12 cellular contexts compared by ENCODE assay signal in the genomic region with DNA sequence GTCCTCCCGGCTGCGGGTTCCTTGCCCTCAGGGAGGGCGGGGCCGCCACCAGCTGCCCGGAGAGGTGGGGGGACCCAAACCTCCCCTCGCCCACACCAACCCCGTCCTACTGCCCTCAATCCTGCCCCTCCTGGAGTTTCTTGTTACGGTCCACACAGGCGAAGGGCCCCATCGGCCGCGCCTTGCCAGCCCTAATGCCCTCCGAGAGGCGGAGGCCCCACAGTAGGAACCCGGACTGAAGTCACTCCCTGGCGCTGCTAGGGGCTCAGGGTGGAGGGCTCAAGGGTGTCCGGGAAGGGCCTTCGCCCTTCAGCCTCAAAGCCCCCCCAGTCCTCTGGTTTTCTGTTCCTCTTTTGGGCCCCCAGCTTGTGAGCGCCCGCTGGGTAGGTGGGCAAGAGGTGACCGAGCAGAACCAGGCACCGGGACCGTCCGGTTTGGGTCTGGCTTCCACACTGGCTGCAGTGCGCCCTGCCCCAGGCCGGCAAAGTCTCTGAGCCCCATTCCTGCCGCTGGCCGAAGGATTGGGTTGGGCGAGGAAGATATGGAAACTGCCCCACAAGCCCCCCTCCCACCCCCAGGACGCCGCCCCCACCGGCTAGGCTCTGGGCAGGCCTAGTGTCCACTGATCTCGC. TPM values are rescaled to one million over a fixed set of nuclear protein-coding genes. Genes with fewer than 3 reads are reported as not detected.
DNase-seq lines count a peak whose midpoint lies in the region; ATAC-seq, FAIRE-seq and TF ChIP-seq lines count a peak whose summit lies in the region.
"Had no signal": no experiment of that assay in that cellular context is flagged by ENCODE, and none has a peak within 500 bp of the region (broad histone marks: within the 10 kb centered on the region; RNA-seq: fewer than 3 reads in every experiment).

No MANE protein-coding gene starts in this region.

- in situ Hi-C loops in HepG2 (cut with HindIII; ENCODE audit: extremely low pct_ligation_motif_present, low pct_unique_long_range_greater_than_20kb): no loop called here

- H3K9ac ChIP-seq in HepG2 (ENCODE audit: insufficient read depth, low read depth, low read length): no peak overlapping the region

- no peaks in the 10 kb centered on the region for H3K9me3 Mint-ChIP-seq in T-helper 1 cell treated with Interleukin-12 subunit alpha and Interleukin-12 subunit beta and Interleukin-4 antibody, amounts not matched to agents 30 μg/mL and 1 μg/mL, for 36 hours
- no peaks in the 10 kb centered on the region for H3K9me3 Mint-ChIP-seq in central memory CD8-positive, alpha-beta T cell
- H3K9me3 Mint-ChIP-seq: activated naive CD8-positive, alpha-beta T cell treated with anti-CD3 and anti-CD28 coated beads, Interleukin-2, amount 10 ng/mL, durations not matched to agents 7 days and 5 days had no signal

- no peaks in the 10 kb centered on the region for H3K79me2 ChIP-seq in HepG2 (ENCODE audit: insufficient read depth, low read length)

- peak overlapping the region; percentile 21 for H3K4me3 Mint-ChIP-seq in T-helper 1 cell treated with Interleukin-12 subunit alpha and Interleukin-12 subunit beta and Interleukin-4 antibody, amounts not matched to agents 30 μg/mL and 1 μg/mL, for 36 hours
- peak overlapping the region; percentile 51 for H3K4me3 Mint-ChIP-seq in central memory CD8-positive, alpha-beta T cell
- H3K4me3 Mint-ChIP-seq: activated naive CD8-positive, alpha-beta T cell treated with anti-CD3 and anti-CD28 coated beads, Interleukin-2, amount 10 ng/mL, durations not matched to agents 7 days and 5 days had no signal

- TF ChIP-seq EP300 in HepG2 (IDR thresholded peaks at IDR 0.05; ENCODE audit: low read depth in 2 of 2, low read length in 2 of 2) (no peak), HepG2 (CRISPR knock-in tag; IDR thresholded peaks at IDR 0.05; ENCODE audit: borderline replicate concordance) (no peak)

- H3K4me1 ChIP-seq in HepG2 (ENCODE audit: insufficient read depth, low read length) (peaks cover 6% of the 10 kb centered on the region), thymus (ENCODE audit: control insufficient read depth, insufficient read depth, low read length) (no peaks in the 10 kb centered on the region)

- peaks cover 42% of the 10 kb centered on the region for H3K27me3 Mint-ChIP-seq in T-helper 1 cell treated with Interleukin-12 subunit alpha and Interleukin-12 subunit beta and Interleukin-4 antibody, amounts not matched to agents 30 μg/mL and 1 μg/mL, for 36 hours (ENCODE audit: low read depth)
- peaks cover 32% of the 10 kb centered on the region for H3K27me3 Mint-ChIP-seq in central memory CD8-positive, alpha-beta T cell

- no peak for ATAC-seq in central memory CD8-positive, alpha-beta T cell (replicated peaks; ENCODE audit: extremely low read depth, poor library complexity, severe bottlenecking)
- ATAC-seq in HepG2 (peak; percentile 9; the same call in 1 of the 3 replicates), HG02973 (IDR thresholded peaks at IDR 0.05; ENCODE audit: unreplicated experiment) (no peak)

- H3K36me3 ChIP-seq in HepG2 (replicated peaks in 1 of 2; ENCODE audit: control insufficient read depth in 1 of 2, insufficient read depth in 2 of 2, low read length in 2 of 2) (no peaks in the 10 kb centered on the region), thymus (ENCODE audit: control insufficient read depth, insufficient read depth) (no peaks in the 10 kb centered on the region)

- peak overlapping the region; percentile 60 for H3K4me2 ChIP-seq in HepG2 (ENCODE audit: low read depth, low read length)

- no peak for TF ChIP-seq POLR2A in HepG2 (IDR thresholded peaks at IDR 0.05; ENCODE audit: insufficient read depth in 1 of 2, low read depth in 2 of 2, low read length in 2 of 2)

- DNase-seq in T-helper 1 cell (no peak), HepG2 (ENCODE audit: low spot score) (no peak), SK-N-DZ (ENCODE audit: low spot score) (no peak), NCI-H526 treated with DMSO at 0.1 percent for 48 hours (lab: John Stamatoyannopoulos, UW) (no peak)
- no peak for DNase-seq in central memory CD8-positive, alpha-beta T cell (ENCODE audit: low spot score in 2 of 2)
- DNase-seq: activated naive CD8-positive, alpha-beta T cell treated with anti-CD3 and anti-CD28 coated beads, Interleukin-2, amount 10 ng/mL, durations not matched to agents 7 days and 5 days had no signal

- no peak for TF ChIP-seq CTCF in HepG2 (CRISPR knock-in tag; IDR thresholded peaks at IDR 0.05)

- no peaks in the 10 kb centered on the region for H3K4me1 Mint-ChIP-seq in T-helper 1 cell treated with Interleukin-12 subunit alpha and Interleukin-12 subunit beta and Interleukin-4 antibody, amounts not matched to agents 30 μg/mL and 1 μg/mL, for 36 hours (ENCODE audit: low read depth)
- H3K4me1 Mint-ChIP-seq in central memory CD8-positive, alpha-beta T cell: no peaks in the 10 kb centered on the region
- H3K4me1 Mint-ChIP-seq: activated naive CD8-positive, alpha-beta T cell treated with anti-CD3 and anti-CD28 coated beads, Interleukin-2, amount 10 ng/mL, durations not matched to agents 7 days and 5 days had no signal

- H3K9me3 ChIP-seq in HepG2 (ENCODE audit: low read length): no peaks in the 10 kb centered on the region
- H3K9me3 ChIP-seq in thymus (ENCODE audit: control insufficient read depth): peaks cover 1% of the 10 kb centered on the region

- CTCF ChIA-PET in HepG2 (lab: Yijun Ruan, JAX; ENCODE audit: low intra/inter-chr PET ratio, low total read pairs): no interaction called here

- H3K27ac ChIP-seq in HepG2 (ENCODE audit: extremely low read length, insufficient read depth, low read length): no peak overlapping the region
- H3K27ac ChIP-seq in thymus (ENCODE audit: low read depth): no peak overlapping the region

- H3K36me3 Mint-ChIP-seq in T-helper 1 cell treated with Interleukin-12 subunit alpha and Interleukin-12 subunit beta and Interleukin-4 antibody, amounts not matched to agents 30 μg/mL and 1 μg/mL, for 36 hours (ENCODE audit: low read depth): no peaks in the 10 kb centered on the region
- no peaks in the 10 kb centered on the region for H3K36me3 Mint-ChIP-seq in central memory CD8-positive, alpha-beta T cell (ENCODE audit: insufficient read depth)
- H3K36me3 Mint-ChIP-seq: activated naive CD8-positive, alpha-beta T cell treated with anti-CD3 and anti-CD28 coated beads, Interleukin-2, amount 10 ng/mL, durations not matched to agents 7 days and 5 days had no signal

- 23% methylated on average over 6 of the region's 33 CpGs for WGBS in HepG2 (ENCODE audit: low lambda C conversion rate)
- 11% methylated on average over 33 of the region's 33 CpGs for WGBS in thymus

- peak overlapping the region in 1 of 3 experiments; percentile 63; a peak in 1 of 6 replicates for H3K4me3 ChIP-seq in HepG2 (replicated peaks in 1 of 3; ENCODE audit: insufficient read depth in 1 of 3, low read depth in 2 of 3, low read length in 3 of 3)
- H3K4me3 ChIP-seq in thymus (ENCODE audit: low read length): peak overlapping the region; percentile 37

- FAIRE-seq in HepG2 (lab: Jason Lieb, UNC): no peak
- FAIRE-seq: small intestine, TTC549 had no signal

- BruUV-seq in HepG2 (replicated peaks; lab: Mats Ljungman, UMichigan): no TSS peak

- no peak overlapping the region for H3K27ac Mint-ChIP-seq in T-helper 1 cell treated with Interleukin-12 subunit alpha and Interleukin-12 subunit beta and Interleukin-4 antibody, amounts not matched to agents 30 μg/mL and 1 μg/mL, for 36 hours
- H3K27ac Mint-ChIP-seq in central memory CD8-positive, alpha-beta T cell (ENCODE audit: low read depth): no peak overlapping the region
- H3K27ac Mint-ChIP-seq: activated naive CD8-positive, alpha-beta T cell treated with anti-CD3 and anti-CD28 coated beads, Interleukin-2, amount 10 ng/mL, durations not matched to agents 7 days and 5 days had no signal

- intact Hi-C loops in HepG2 (cut with micrococcal nuclease; ENCODE audit: unreplicated experiment): loop anchor here (5.0 kb wide), 1 partner anchor 80 kb away; the partner anchor contains the start of gene KRTAP5-5

- no peak for TF ChIP-seq RAD21 in HepG2 (CRISPR knock-in tag; IDR thresholded peaks at IDR 0.05)

- H2AFZ ChIP-seq in HepG2 (ENCODE audit: low read length): no peak overlapping the region

- H3K27me3 ChIP-seq in HepG2 (ENCODE audit: control insufficient read depth in 1 of 2, insufficient read depth in 2 of 2, low read length in 2 of 2) (peaks cover 29 to 59% of the 10 kb centered on the region in 2 experiments; a peak in 4 of 5 replicates), thymus (ENCODE audit: control insufficient read depth, insufficient read depth) (peaks cover 59% of the 10 kb centered on the region)

- H4K20me1 ChIP-seq in HepG2 (ENCODE audit: insufficient read depth, low read length): no peaks in the 10 kb centered on the region

- POLR2A ChIA-PET in HepG2 (lab: Yijun Ruan, JAX): interaction anchor here (0.7 kb wide), 1 partner anchor 26 kb away, joined by 3 read pairs; no protein-coding TSS in a partner anchor

RNA-seq across cellular contexts. Expression of gene DUSP8, which starts 24.5 kb away (rescaled TPM):
- total RNA-seq in HepG2 (2016; rRNA removed; fragmentation: Illumina TruSeq; extraction: Trizol): 0.95 and 1.8 TPM in 2 replicates
- 0.30 and 0.62 TPM in 2 replicates for total RNA-seq in HepG2 (2016; cell fraction: cytosol; rRNA removed; fragmentation: Illumina TruSeq; extraction: Trizol; ENCODE audit: low read depth)
- 1.1 and 2.2 TPM in 2 replicates for total RNA-seq in HepG2 (2016; cell fraction: insoluble cytoplasmic fraction; rRNA removed; fragmentation: Illumina TruSeq; extraction: Trizol)
- 1.2 and 1.3 TPM in 2 replicates for total RNA-seq in HepG2 (2016; cell fraction: membrane; rRNA removed; fragmentation: Illumina TruSeq; extraction: Trizol)
- total RNA-seq in HepG2 (2016; cell fraction: nucleus; rRNA removed; fragmentation: Illumina TruSeq; extraction: Trizol): 1.1 and 1.3 TPM in 2 replicates
- 8.0 and 15.4 TPM in 2 replicates for polyA plus RNA-seq in HepG2 (2011; rRNA removed)
- 7.3 and 9.2 TPM in 2 replicates for polyA plus RNA-seq in HepG2 (2011; cell fraction: cytosol; rRNA removed)
- polyA plus RNA-seq in HepG2 (2011; cell fraction: nucleus; rRNA removed): 11.7 and 12.2 TPM in 2 replicates
- 13.2 and 23.6 TPM in 2 replicates for polyA plus RNA-seq in HepG2 (2012)
- 0.49 and 1.5 TPM in 2 replicates for polyA plus RNA-seq in HepG2 (2016; cell fraction: cytosol; fragmentation: Illumina TruSeq; extraction: Trizol; ENCODE audit: low read depth)
- 3.4 and 4.9 TPM in 2 replicates for polyA plus RNA-seq in HepG2 (2016; cell fraction: insoluble cytoplasmic fraction; fragmentation: Illumina TruSeq; extraction: Trizol; ENCODE audit: low read depth)
- 2.0 and 2.8 TPM in 2 replicates for polyA plus RNA-seq in HepG2 (2016; cell fraction: membrane; fragmentation: Illumina TruSeq; extraction: Trizol; ENCODE audit: low read depth)
- polyA plus RNA-seq in HepG2 (2016; cell fraction: nucleus; fragmentation: Illumina TruSeq; extraction: Trizol; ENCODE audit: insufficient read depth, low read depth): 5.9 and 6.8 TPM in 2 replicates
- 5.4 and 14.1 TPM in 2 replicates for polyA minus RNA-seq in HepG2 (2011; rRNA and poly(A)+ RNA removed; ENCODE audit: low replicate concordance)
- polyA minus RNA-seq in HepG2 (2011; cell fraction: cytosol; rRNA and poly(A)+ RNA removed): 4.0 and 5.3 TPM in 2 replicates
- polyA minus RNA-seq in HepG2 (2011; cell fraction: nucleus; rRNA and poly(A)+ RNA removed): 0.90 and 3.0 TPM in 2 replicates
- 2.9 TPM for polyA plus RNA-seq in thymus
- polyA plus RNA-seq in SK-N-DZ (2014; cell fraction: cytosol; rRNA removed): 3.7 and 8.8 TPM in 2 replicates
- polyA plus RNA-seq in SK-N-DZ (2014; cell fraction: nucleus; rRNA removed): 4.9 and 6.9 TPM in 2 replicates

RNA-seq across cellular contexts. Expression of gene KRTAP5-1, which starts 37.5 kb away (rescaled TPM):
- total RNA-seq in HepG2 (2016; rRNA removed; fragmentation: Illumina TruSeq; extraction: Trizol): not detected in 2 replicates
- not detected in 2 replicates for total RNA-seq in HepG2 (2016; cell fraction: cytosol; rRNA removed; fragmentation: Illumina TruSeq; extraction: Trizol; ENCODE audit: low read depth)
- not detected in 2 replicates for total RNA-seq in HepG2 (2016; cell fraction: insoluble cytoplasmic fraction; rRNA removed; fragmentation: Illumina TruSeq; extraction: Trizol)
- not detected in 2 replicates for total RNA-seq in HepG2 (2016; cell fraction: membrane; rRNA removed; fragmentation: Illumina TruSeq; extraction: Trizol)
- total RNA-seq in HepG2 (2016; cell fraction: nucleus; rRNA removed; fragmentation: Illumina TruSeq; extraction: Trizol): not detected in 2 replicates
- polyA plus RNA-seq in HepG2 (2011; rRNA removed): not detected in 2 replicates
- polyA plus RNA-seq in HepG2 (2011; cell fraction: cytosol; rRNA removed): not detected in 2 replicates
- polyA plus RNA-seq in HepG2 (2011; cell fraction: nucleus; rRNA removed): not detected in 2 replicates
- 0.25 and 0.99 TPM in 2 replicates for polyA plus RNA-seq in HepG2 (2012)
- polyA plus RNA-seq in HepG2 (2016; cell fraction: cytosol; fragmentation: Illumina TruSeq; extraction: Trizol; ENCODE audit: low read depth): not detected in 2 replicates
- polyA plus RNA-seq in HepG2 (2016; cell fraction: insoluble cytoplasmic fraction; fragmentation: Illumina TruSeq; extraction: Trizol; ENCODE audit: low read depth): not detected in 2 replicates
- not detected in 2 replicates for polyA plus RNA-seq in HepG2 (2016; cell fraction: membrane; fragmentation: Illumina TruSeq; extraction: Trizol; ENCODE audit: low read depth)
- not detected in 2 replicates for polyA plus RNA-seq in HepG2 (2016; cell fraction: nucleus; fragmentation: Illumina TruSeq; extraction: Trizol; ENCODE audit: insufficient read depth, low read depth)
- not detected in 2 replicates for polyA minus RNA-seq in HepG2 (2011; rRNA and poly(A)+ RNA removed; ENCODE audit: low replicate concordance)
- not detected in 2 replicates for polyA minus RNA-seq in HepG2 (2011; cell fraction: cytosol; rRNA and poly(A)+ RNA removed)
- not detected in 2 replicates for polyA minus RNA-seq in HepG2 (2011; cell fraction: nucleus; rRNA and poly(A)+ RNA removed)
- polyA plus RNA-seq in thymus: not detected
- polyA plus RNA-seq in SK-N-DZ (2014; cell fraction: cytosol; rRNA removed): not detected in 2 replicates
- polyA plus RNA-seq in SK-N-DZ (2014; cell fraction: nucleus; rRNA removed): not detected in 2 replicates
- total RNA-seq: activated naive CD8-positive, alpha-beta T cell treated with anti-CD3 and anti-CD28 coated beads, Interleukin-2, amount 10 ng/mL, durations not matched to agents 7 days and 5 days; glomerular endothelial cell had no signal
- polyA plus RNA-seq: small intestine had no signal

RNA-seq across cellular contexts. Expression of gene KRTAP5-2, which starts 50.5 kb away (rescaled TPM):
- total RNA-seq in HepG2 (2016; rRNA removed; fragmentation: Illumina TruSeq; extraction: Trizol): not detected in 2 replicates
- not detected in 2 replicates for total RNA-seq in HepG2 (2016; cell fraction: cytosol; rRNA removed; fragmentation: Illumina TruSeq; extraction: Trizol; ENCODE audit: low read depth)
- not detected in 2 replicates for total RNA-seq in HepG2 (2016; cell fraction: insoluble cytoplasmic fraction; rRNA removed; fragmentation: Illumina TruSeq; extraction: Trizol)
- total RNA-seq in HepG2 (2016; cell fraction: membrane; rRNA removed; fragmentation: Illumina TruSeq; extraction: Trizol): not detected in 2 replicates
- not detected in 2 replicates for total RNA-seq in HepG2 (2016; cell fraction: nucleus; rRNA removed; fragmentation: Illumina TruSeq; extraction: Trizol)
- not detected in 2 replicates for polyA plus RNA-seq in HepG2 (2011; rRNA removed)
- polyA plus RNA-seq in HepG2 (2011; cell fraction: cytosol; rRNA removed): not detected in 2 replicates
- not detected in 2 replicates for polyA plus RNA-seq in HepG2 (2011; cell fraction: nucleus; rRNA removed)
- 0.29 and 0.55 TPM in 2 replicates for polyA plus RNA-seq in HepG2 (2012)
- polyA plus RNA-seq in HepG2 (2016; cell fraction: cytosol; fragmentation: Illumina TruSeq; extraction: Trizol; ENCODE audit: low read depth): not detected in 2 replicates
- polyA plus RNA-seq in HepG2 (2016; cell fraction: insoluble cytoplasmic fraction; fragmentation: Illumina TruSeq; extraction: Trizol; ENCODE audit: low read depth): not detected in 2 replicates
- not detected in 2 replicates for polyA plus RNA-seq in HepG2 (2016; cell fraction: membrane; fragmentation: Illumina TruSeq; extraction: Trizol; ENCODE audit: low read depth)
- polyA plus RNA-seq in HepG2 (2016; cell fraction: nucleus; fragmentation: Illumina TruSeq; extraction: Trizol; ENCODE audit: insufficient read depth, low read depth): not detected in 2 replicates
- polyA minus RNA-seq in HepG2 (2011; rRNA and poly(A)+ RNA removed; ENCODE audit: low replicate concordance): 0.21 TPM in 1 of 2 replicates, not detected in the other
- not detected in 2 replicates for polyA minus RNA-seq in HepG2 (2011; cell fraction: cytosol; rRNA and poly(A)+ RNA removed)
- not detected in 2 replicates for polyA minus RNA-seq in HepG2 (2011; cell fraction: nucleus; rRNA and poly(A)+ RNA removed)
- polyA plus RNA-seq in thymus: 0.11 TPM
- polyA plus RNA-seq in SK-N-DZ (2014; cell fraction: cytosol; rRNA removed): not detected in 2 replicates
- polyA plus RNA-seq in SK-N-DZ (2014; cell fraction: nucleus; rRNA removed): not detected in 2 replicates
- total RNA-seq: activated naive CD8-positive, alpha-beta T cell treated with anti-CD3 and anti-CD28 coated beads, Interleukin-2, amount 10 ng/mL, durations not matched to agents 7 days and 5 days; glomerular endothelial cell had no signal
